Comparison of ENCODE assay signal across 15 cellular contexts in genomic region chr9:136714096-136714875, GRCh38. TPM values are rescaled to one million over a fixed set of nuclear protein-coding genes. Genes with fewer than 3 reads are reported as not detected.
DNase-seq lines count a peak whose midpoint lies in the region; ATAC-seq, FAIRE-seq and TF ChIP-seq lines count a peak whose summit lies in the region.
"Had no signal": no experiment of that assay in that cellular context is flagged by ENCODE, and none has a peak within 500 bp of the region (broad histone marks: within the 10 kb centered on the region; RNA-seq: fewer than 3 reads in every experiment).

No MANE protein-coding gene starts in this region.

- no peak for ATAC-seq in A549
- peak; percentile 49 to 69 (median 62) for ATAC-seq in heart left ventricle

- TF ChIP-seq POLR2A in A549 (IDR thresholded peaks at IDR 0.05; ENCODE audit: low read length) (no peak), heart left ventricle (IDR thresholded peaks at IDR 0.05) (no peak)

- H3K4me1 ChIP-seq in A549 (peaks cover 39% of the 10 kb centered on the region), heart left ventricle (peaks cover 4 to 53% (median 36%) of the 10 kb centered on the region in 12 donors)

- H3K4me3 Mint-ChIP-seq in neural crest cell, result peak overlapping the region; percentile 72
- no peak overlapping the region for H3K4me3 Mint-ChIP-seq in activated naive CD4-positive, alpha-beta T cell treated with anti-CD3 and anti-CD28 coated beads for 36 hours
- H3K4me3 Mint-ChIP-seq: T-helper 1 cell treated with Interleukin-12 subunit alpha and Interleukin-12 subunit beta and Interleukin-4 antibody, amounts not matched to agents 30 μg/mL and 1 μg/mL, for 36 hours had no signal

- peaks cover 3% of the 10 kb centered on the region for H3K27me3 Mint-ChIP-seq in neural crest cell (ENCODE audit: low read depth)
- H3K27me3 Mint-ChIP-seq in activated naive CD4-positive, alpha-beta T cell treated with anti-CD3 and anti-CD28 coated beads for 36 hours (ENCODE audit: low read depth), result peaks cover 29% of the 10 kb centered on the region

- POLR2A ChIA-PET in A549 (lab: Yijun Ruan, JAX), result interaction anchor here (4.0 kb wide), 1 partner anchor 13 kb away, joined by 30 read pairs; no protein-coding TSS in a partner anchor

- CTCF ChIA-PET in A549 (lab: Yijun Ruan, JAX), result interaction anchor here (0.6 to 5.2 kb wide), 11 partner anchors 11 to 321 kb away, joined by 3 to 37 read pairs (median 3); no protein-coding TSS in a partner anchor
- CTCF ChIA-PET in activated naive CD4-positive, alpha-beta T cell treated with anti-CD3 and anti-CD28 coated beads for 36 hours (lab: Charles Lee), result interaction anchor here (0.8 to 1.0 kb wide), 2 partner anchors 8 to 73 kb away, joined by 3 read pairs; no protein-coding TSS in a partner anchor

- no peak for TF ChIP-seq EP300 in A549 (IDR thresholded peaks at IDR 0.05)

- TF ChIP-seq CTCF in A549 (IDR thresholded peaks at IDR 0.05) (no peak), heart left ventricle (IDR thresholded peaks at IDR 0.05) (no peak), neural crest cell (conservative IDR thresholded peaks at IDR 0.05) (no peak)

- peaks cover 16% of the 10 kb centered on the region for H3K4me1 Mint-ChIP-seq in neural crest cell
- peaks cover 4% of the 10 kb centered on the region for H3K4me1 Mint-ChIP-seq in activated naive CD4-positive, alpha-beta T cell treated with anti-CD3 and anti-CD28 coated beads for 36 hours (ENCODE audit: low read depth)

- H3K9me3 ChIP-seq in A549 (no peaks in the 10 kb centered on the region), heart left ventricle (no peaks in the 10 kb centered on the region)

- H3K4me2 ChIP-seq in A549, result peak overlapping the region; percentile 97; the same call in 1 of the 3 replicates

- no peaks in the 10 kb centered on the region for H3K9me3 Mint-ChIP-seq in neural crest cell
- no peaks in the 10 kb centered on the region for H3K9me3 Mint-ChIP-seq in activated naive CD4-positive, alpha-beta T cell treated with anti-CD3 and anti-CD28 coated beads for 36 hours
- H3K9me3 Mint-ChIP-seq: T-helper 1 cell treated with Interleukin-12 subunit alpha and Interleukin-12 subunit beta and Interleukin-4 antibody, amounts not matched to agents 30 μg/mL and 1 μg/mL, for 36 hours had no signal

- H3K4me3 ChIP-seq in A549, result no peak overlapping the region
- peak overlapping the region in 8 of 12 donors; percentile 60 to 91 (median 76) for H3K4me3 ChIP-seq in heart left ventricle

- H3K36me3 ChIP-seq in heart left ventricle, result no peaks in the 10 kb centered on the region

- WGBS in A549 (ENCODE audit: missing lambda C conversion rate), result 89% methylated on average over 15 of the region's 17 CpGs
- 26 to 65% (median 53%) methylated on average over 15 to 17 of the region's 17 CpGs for WGBS in heart left ventricle, 4 donors

- no peaks in the 10 kb centered on the region for H3K36me3 Mint-ChIP-seq in neural crest cell (ENCODE audit: low read depth)
- no peaks in the 10 kb centered on the region for H3K36me3 Mint-ChIP-seq in activated naive CD4-positive, alpha-beta T cell treated with anti-CD3 and anti-CD28 coated beads for 36 hours (ENCODE audit: low read depth)

- H3K27ac ChIP-seq in A549 (peak overlapping the region in 1 of 2 experiments; percentile 91; a peak in 1 of 6 replicates), heart left ventricle (peak overlapping the region; percentile 64 to 91 (median 86))
- H3K27ac ChIP-seq: epithelial cell of prostate had no signal

- FAIRE-seq in A549 (lab: Jason Lieb, UNC), result no peak
- FAIRE-seq: astrocyte had no signal

- H3K27ac Mint-ChIP-seq in neural crest cell (ENCODE audit: unreplicated experiment), result no peak overlapping the region
- no peak overlapping the region for H3K27ac Mint-ChIP-seq in activated naive CD4-positive, alpha-beta T cell treated with anti-CD3 and anti-CD28 coated beads for 36 hours
- H3K27ac Mint-ChIP-seq: T-helper 1 cell treated with Interleukin-12 subunit alpha and Interleukin-12 subunit beta and Interleukin-4 antibody, amounts not matched to agents 30 μg/mL and 1 μg/mL, for 36 hours had no signal

- intact Hi-C loops in heart left ventricle (cut with DNase I), result loop anchor here in 1 of 10 donors (5.0 kb wide), 1 partner anchor 37 kb away; no protein-coding TSS in a partner anchor
- intact Hi-C loops in activated naive CD4-positive, alpha-beta T cell treated with anti-CD3 and anti-CD28 coated beads for 36 hours (cut with micrococcal nuclease), result no loop called here

- DNase-seq in A549 (ENCODE audit: low read depth in 1 of 2, low spot score in 1 of 2) (no peak), UCSD-AML1 (lab: John Stamatoyannopoulos, UW; ENCODE audit: unreplicated experiment) (peak; percentile 76), heart left ventricle (peak; percentile 57 to 88 (median 70)), neural crest cell (ENCODE audit: low read depth, low spot score) (no peak)
- no peak for DNase-seq in stimulated activated naive CD4-positive, alpha-beta T cell (lab: John Stamatoyannopoulos, UW)
- no peak for DNase-seq in NK-92 treated with Interleukin-12 subunit alpha and Interleukin-12 subunit beta, amount 100 ng/mL, for 24 hours (lab: John Stamatoyannopoulos, UW)
- DNase-seq in activated effector memory CD4-positive, alpha-beta T cell treated with anti-CD3 and anti-CD28 coated beads, Interleukin-2, amount 50 U/mL, for 16 hours, result no peak
- no peak for DNase-seq in activated naive CD4-positive, alpha-beta T cell treated with anti-CD3 and anti-CD28 coated beads for 36 hours
- DNase-seq: ACHN, kidney glomerular epithelial cell had no signal

- no peak for TF ChIP-seq RAD21 in A549 (conservative IDR thresholded peaks at IDR 0.05 in 1 of 2, IDR thresholded peaks at IDR 0.05 in 1 of 2)

- peaks cover 0 to 23% (median 0%) of the 10 kb centered on the region in 9 donors for H3K27me3 ChIP-seq in heart left ventricle

TF ChIP-seq in A549, 52 proteins besides CTCF, POLR2A, EP300 and RAD21 (continues in another document):
- TF ChIP-seq SREBF2 (IDR thresholded peaks at IDR 0.05), result no peak
- TF ChIP-seq BHLHE40 (IDR thresholded peaks at IDR 0.05; ENCODE audit: low read depth, low read length), result no peak
- TF ChIP-seq CBX2 (IDR thresholded peaks at IDR 0.05; ENCODE audit: borderline replicate concordance, low read depth), result no peak
- no peak for TF ChIP-seq PHF8 (IDR thresholded peaks at IDR 0.05; ENCODE audit: borderline replicate concordance, low read depth)
- no peak for TF ChIP-seq RARB (CRISPR knock-in tag; IDR thresholded peaks at IDR 0.05)
- TF ChIP-seq JUNB (IDR thresholded peaks at IDR 0.05), result no peak

RNA-seq across cellular contexts. Expression of gene DIPK1B, which starts 1.9 kb away (rescaled TPM):
- 6.7 and 8.8 TPM in 2 replicates for polyA plus RNA-seq in A549 (2011; rRNA removed)
- 15.7 and 24.3 TPM in 2 replicates for polyA plus RNA-seq in A549 (2012; cell fraction: cytosol; rRNA removed)
- polyA plus RNA-seq in A549 (2012; cell fraction: nucleus; rRNA removed), result 36.4 and 49.4 TPM in 2 replicates
- 6.0 to 8.2 TPM (median 6.7 TPM) in 3 replicates for polyA plus RNA-seq in A549 (2017; fragmentation: RNase III; extraction: RNeasy Plus Mini Kit Qiagen cat#74134 plus additional on column Dnase treatment)
- 4.8 and 7.3 TPM in 2 replicates for polyA minus RNA-seq in A549 (2011; rRNA and poly(A)+ RNA removed)
- 10 to 100 TPM; 14.4 to 46.3 (median 19.8) TPM for total RNA-seq in heart left ventricle
- 10 to 100 TPM; 18.1 to 24.4 TPM for polyA plus RNA-seq in heart left ventricle
- 46.3 and 49.2 TPM in 2 replicates for total RNA-seq in neural crest cell
- under 1 TPM in 1 of 2 experiments, not detected in 1; 0.10 TPM for total RNA-seq in activated naive CD4-positive, alpha-beta T cell treated with anti-CD3 and anti-CD28 coated beads for 36 hours

RNA-seq across cellular contexts. Expression of gene AGPAT2, which starts 27.0 kb away (rescaled TPM):
- polyA plus RNA-seq in A549 (2011; rRNA removed), result 32.3 and 38.6 TPM in 2 replicates
- 56.2 and 86.6 TPM in 2 replicates for polyA plus RNA-seq in A549 (2012; cell fraction: cytosol; rRNA removed)
- polyA plus RNA-seq in A549 (2012; cell fraction: nucleus; rRNA removed), result 85.4 and 94.9 TPM in 2 replicates
- polyA plus RNA-seq in A549 (2017; fragmentation: RNase III; extraction: RNeasy Plus Mini Kit Qiagen cat#74134 plus additional on column Dnase treatment), result 44.3 to 49.5 TPM (median 46.3 TPM) in 3 replicates
- 39.4 and 43.6 TPM in 2 replicates for polyA minus RNA-seq in A549 (2011; rRNA and poly(A)+ RNA removed)
- 10 to 100 TPM; 52.4 to 90.7 (median 62.5) TPM for total RNA-seq in heart left ventricle
- 100 to 1,000 TPM in 1 of 2 donors, 10 to 100 TPM in 1; 88.8 to 122 TPM for polyA plus RNA-seq in heart left ventricle
- total RNA-seq in neural crest cell, result 18.4 and 19.0 TPM in 2 replicates
- total RNA-seq in activated naive CD4-positive, alpha-beta T cell treated with anti-CD3 and anti-CD28 coated beads for 36 hours, result 1 to 10 TPM; 8.7 to 9.4 TPM

RNA-seq across cellular contexts. Expression of gene LCN10, which starts 28.5 kb away (rescaled TPM):
- polyA plus RNA-seq in A549 (2011; rRNA removed), result not detected in 2 replicates
- not detected in 2 replicates for polyA plus RNA-seq in A549 (2012; cell fraction: cytosol; rRNA removed)
- not detected in 2 replicates for polyA plus RNA-seq in A549 (2012; cell fraction: nucleus; rRNA removed)
- not detected in 3 replicates for polyA plus RNA-seq in A549 (2017; fragmentation: RNase III; extraction: RNeasy Plus Mini Kit Qiagen cat#74134 plus additional on column Dnase treatment)
- polyA minus RNA-seq in A549 (2011; rRNA and poly(A)+ RNA removed), result not detected in 2 replicates
- 10 to 100 TPM in 5 of 9 donors, 1 to 10 TPM in 2, under 1 TPM in 2; 0.50 to 21.5 (median 10.1) TPM for total RNA-seq in heart left ventricle
- 10 to 100 TPM; 15.7 to 40.7 TPM for polyA plus RNA-seq in heart left ventricle
- not detected in 2 replicates for total RNA-seq in neural crest cell
- total RNA-seq in activated naive CD4-positive, alpha-beta T cell treated with anti-CD3 and anti-CD28 coated beads for 36 hours, result 1 to 10 TPM in 1 of 2 experiments, under 1 TPM in 1; 0.83 to 1.0 TPM
- total RNA-seq: astrocyte, Daoy, renal cortical epithelial cell had no signal

RNA-seq across cellular contexts. Expression of gene LCN6, which starts 34.0 kb away (rescaled TPM):
- polyA plus RNA-seq in A549 (2011; rRNA removed), result not detected in 2 replicates
- not detected in 2 replicates for polyA plus RNA-seq in A549 (2012; cell fraction: cytosol; rRNA removed)
- not detected in 2 replicates for polyA plus RNA-seq in A549 (2012; cell fraction: nucleus; rRNA removed)
- polyA plus RNA-seq in A549 (2017; fragmentation: RNase III; extraction: RNeasy Plus Mini Kit Qiagen cat#74134 plus additional on column Dnase treatment), result not detected in 3 replicates
- polyA minus RNA-seq in A549 (2011; rRNA and poly(A)+ RNA removed), result not detected in 2 replicates
- total RNA-seq in heart left ventricle, result 10 to 100 TPM in 5 of 9 donors, 1 to 10 TPM in 3, under 1 TPM in 1; 0.81 to 58.7 (median 15.8) TPM
- 100 to 1,000 TPM in 1 of 2 donors, 10 to 100 TPM in 1; 46.1 to 101 TPM for polyA plus RNA-seq in heart left ventricle
- total RNA-seq in neural crest cell, result not detected in 2 replicates
- total RNA-seq in activated naive CD4-positive, alpha-beta T cell treated with anti-CD3 and anti-CD28 coated beads for 36 hours, result not detected
- total RNA-seq: astrocyte, Daoy, renal cortical epithelial cell had no signal

RNA-seq across cellular contexts. Expression of gene LCN8, which starts 43.8 kb away (rescaled TPM):
- polyA plus RNA-seq in A549 (2011; rRNA removed) (not detected in 2 replicates), A549 (2017; fragmentation: RNase III; extraction: RNeasy Plus Mini Kit Qiagen cat#74134 plus additional on column Dnase treatment) (not detected in 3 replicates), heart left ventricle (not detected)
- polyA plus RNA-seq in A549 (2012; cell fraction: cytosol; rRNA removed), result not detected in 2 replicates
- 0.05 TPM in 1 of 2 replicates, not detected in the other for polyA plus RNA-seq in A549 (2012; cell fraction: nucleus; rRNA removed)
- not detected in 2 replicates for polyA minus RNA-seq in A549 (2011; rRNA and poly(A)+ RNA removed)
- total RNA-seq in heart left ventricle (not detected), neural crest cell (not detected in 2 replicates)
- total RNA-seq in activated naive CD4-positive, alpha-beta T cell treated with anti-CD3 and anti-CD28 coated beads for 36 hours, result not detected
- total RNA-seq: astrocyte, Daoy, renal cortical epithelial cell had no signal

Comparison
In these comparisons a context has a peak if more than half of its experiments do, and no peak if none do; other contexts are left out.
1. ATAC-seq: peak in heart left ventricle (4 of 4); none in A549 (0 of 2).
2. DNase-seq: peak in UCSD-AML1 (single experiment) and heart left ventricle (5 of 5); none in A549 (0 of 2), neural crest cell (single experiment), stimulated activated naive CD4-positive, alpha-beta T cell (0 of 6), NK-92 treated with Interleukin-12 subunit alpha and Interleukin-12 subunit beta, amount 100 ng/mL, for 24 hours (single experiment), activated effector memory CD4-positive, alpha-beta T cell treated with anti-CD3 and anti-CD28 coated beads, Interleukin-2, amount 50 U/mL, for 16 hours (single experiment) and activated naive CD4-positive, alpha-beta T cell treated with anti-CD3 and anti-CD28 coated beads for 36 hours (single experiment).
3. RNA of gene DIPK1B, which starts 1.9 kb away (total RNA-seq): 46.3 to 49.2 TPM in neural crest cell and 14.4 to 46.3 TPM in heart left ventricle; 0.10 TPM in activated naive CD4-positive, alpha-beta T cell treated with anti-CD3 and anti-CD28 coated beads for 36 hours; every median in the first group is over 10 times any median in the second.